In the genomic region with DNA sequence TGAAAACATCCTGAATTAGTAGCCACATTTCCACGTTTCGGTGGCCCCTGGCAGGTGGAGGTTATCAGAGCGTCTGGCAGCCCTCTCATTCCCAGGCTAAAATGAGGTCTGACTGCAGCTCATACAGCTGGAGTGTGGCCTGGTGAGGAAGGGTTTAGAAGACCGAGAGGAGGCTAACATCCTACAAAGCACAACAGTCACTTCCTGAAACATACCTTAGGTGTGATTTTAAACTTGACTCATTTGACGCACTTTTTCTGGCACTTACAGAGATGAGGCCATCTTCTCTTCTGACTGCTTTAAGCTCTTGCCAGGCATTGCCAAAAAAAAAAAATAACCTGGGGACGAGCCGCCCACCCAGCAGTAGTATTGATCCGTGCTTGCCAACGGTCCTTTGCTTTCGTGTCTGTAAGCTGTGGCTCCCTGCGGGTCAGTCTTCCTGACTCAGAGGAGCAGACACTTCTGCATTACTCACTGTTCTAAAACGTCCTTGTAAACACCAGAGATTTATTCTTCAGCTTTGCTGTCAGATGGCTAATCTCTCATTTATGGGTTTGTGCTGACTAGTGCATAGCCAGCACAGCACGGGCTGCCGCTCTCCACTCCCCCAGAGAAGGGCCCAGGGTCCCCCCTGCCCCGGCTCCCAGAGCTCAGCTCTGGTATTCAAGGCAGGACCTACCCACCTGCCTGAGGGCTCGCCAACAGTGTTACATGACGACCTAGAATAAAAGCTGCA, we compare ENCODE assay signal across 11 cellular contexts.
DNase-seq lines count a peak whose midpoint lies in the region; ATAC-seq, FAIRE-seq and TF ChIP-seq lines count a peak whose summit lies in the region.
"Had no signal": no experiment of that assay in that cellular context is flagged by ENCODE, and none has a peak within 500 bp of the region (broad histone marks: within the 10 kb centered on the region; RNA-seq: fewer than 3 reads in every experiment).

No MANE protein-coding gene starts in this region.

- H3K4me3 ChIP-seq in AG10803 (ENCODE audit: low read length) (peak overlapping the region; percentile 36), choroid plexus epithelial cell (ENCODE audit: low read depth, low read length) (peak overlapping the region; percentile 17)

- peaks cover 66% of the 10 kb centered on the region for H3K4me1 Mint-ChIP-seq in nephron

- H3K27me3 Mint-ChIP-seq in nephron (ENCODE audit: low read depth) = peaks cover 29% of the 10 kb centered on the region

- H3K36me3 Mint-ChIP-seq in nephron (ENCODE audit: low read depth) = no peaks in the 10 kb centered on the region

- peak; percentile 63 for DNase-seq in AG10803 (ENCODE audit: low read depth)
- peak; percentile 76 for DNase-seq in HTR-8/SVneo (ENCODE audit: insufficient read length, low spot score)
- peak; percentile 81 for DNase-seq in choroid plexus epithelial cell (ENCODE audit: low read depth)
- no peak for DNase-seq in stimulated activated CD4-positive, alpha-beta T cell treated with anti-CD3 and anti-CD28 coated beads, Interleukin-12 subunit alpha, Interleukin-12 subunit beta, amount 100 ng/mL, for 4 hours
- no peak for DNase-seq in SW 1271 (lab: John Stamatoyannopoulos, UW)
- DNase-seq: activated naive CD4-positive, alpha-beta T cell; hippocampal formation had no signal

- FAIRE-seq in HTR-8/SVneo (lab: Jason Lieb, UNC) = no peak

- peak overlapping the region; percentile 28 to 67 (median 62) for H3K4me3 Mint-ChIP-seq in nephron

- peak overlapping the region; percentile 86 to 97 (median 96) for H3K27ac Mint-ChIP-seq in nephron

- no peaks in the 10 kb centered on the region for H3K9me3 Mint-ChIP-seq in nephron

- no peak for TF ChIP-seq CTCF in AG10803 (conservative IDR thresholded peaks at IDR 0.05; ENCODE audit: low read length)
- no peak for TF ChIP-seq CTCF in choroid plexus epithelial cell (conservative IDR thresholded peaks at IDR 0.05; ENCODE audit: low read depth, low read length)
- no peak for TF ChIP-seq CTCF in nephron (IDR thresholded peaks at IDR 0.05; ENCODE audit: unreplicated experiment in 3 of 3)

- ATAC-seq in GM21528 (IDR thresholded peaks at IDR 0.05; ENCODE audit: low FRiP score, unreplicated experiment) = no peak
- no peak for ATAC-seq in GM18909 (IDR thresholded peaks at IDR 0.05; ENCODE audit: poor library complexity, unreplicated experiment)
- ATAC-seq: SK-N-SH treated with all-trans-retinoic acid at 6 μM for 48 hours had no signal

Comparison
In these comparisons a context has a peak if more than half of its experiments do, and no peak if none do; other contexts are left out.
1. DNase-seq: peak in AG10803 (single experiment), HTR-8/SVneo (single experiment) and choroid plexus epithelial cell (single experiment); none in stimulated activated CD4-positive, alpha-beta T cell treated with anti-CD3 and anti-CD28 coated beads, Interleukin-12 subunit alpha, Interleukin-12 subunit beta, amount 100 ng/mL, for 4 hours (single experiment) and SW 1271 (0 of 2).